Comparison of ENCODE assay signal across 1 cellular context in the genomic region with DNA sequence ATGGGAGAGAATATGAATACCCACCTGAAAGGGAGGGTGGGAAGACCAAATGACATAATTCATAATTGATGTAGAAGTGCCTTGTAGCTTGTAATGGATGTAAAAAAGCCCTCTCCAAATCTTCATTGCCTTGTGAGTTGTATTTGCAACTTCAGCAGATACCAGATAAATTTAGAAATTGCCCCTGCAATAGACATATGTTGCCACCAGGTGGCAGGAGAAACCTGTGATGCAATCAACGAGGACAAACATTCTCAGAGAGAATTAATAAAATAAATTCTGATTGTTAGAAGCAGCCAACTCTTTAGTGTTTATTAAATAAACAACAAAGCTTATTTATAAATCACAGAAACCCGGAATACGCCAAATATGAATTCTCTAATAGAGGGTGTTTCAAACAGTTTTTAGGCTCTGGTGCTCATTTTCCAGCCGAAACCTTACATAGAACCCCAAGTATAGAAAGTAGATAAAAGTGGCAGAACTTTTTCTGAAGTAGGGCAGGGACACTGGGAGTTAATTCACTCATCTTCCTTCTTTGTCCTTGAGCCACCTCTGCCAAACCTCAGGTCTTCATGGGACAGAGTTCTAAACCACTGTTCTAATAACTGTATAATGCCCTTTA.
TF ChIP-seq lines count a peak whose summit lies in the region.

No MANE protein-coding gene starts in this region.

TF ChIP-seq in GM23338, 12 proteins besides CTCF, POLR2A, EP300 and RAD21 (continued from another document):
- TF ChIP-seq, protein P1, sequence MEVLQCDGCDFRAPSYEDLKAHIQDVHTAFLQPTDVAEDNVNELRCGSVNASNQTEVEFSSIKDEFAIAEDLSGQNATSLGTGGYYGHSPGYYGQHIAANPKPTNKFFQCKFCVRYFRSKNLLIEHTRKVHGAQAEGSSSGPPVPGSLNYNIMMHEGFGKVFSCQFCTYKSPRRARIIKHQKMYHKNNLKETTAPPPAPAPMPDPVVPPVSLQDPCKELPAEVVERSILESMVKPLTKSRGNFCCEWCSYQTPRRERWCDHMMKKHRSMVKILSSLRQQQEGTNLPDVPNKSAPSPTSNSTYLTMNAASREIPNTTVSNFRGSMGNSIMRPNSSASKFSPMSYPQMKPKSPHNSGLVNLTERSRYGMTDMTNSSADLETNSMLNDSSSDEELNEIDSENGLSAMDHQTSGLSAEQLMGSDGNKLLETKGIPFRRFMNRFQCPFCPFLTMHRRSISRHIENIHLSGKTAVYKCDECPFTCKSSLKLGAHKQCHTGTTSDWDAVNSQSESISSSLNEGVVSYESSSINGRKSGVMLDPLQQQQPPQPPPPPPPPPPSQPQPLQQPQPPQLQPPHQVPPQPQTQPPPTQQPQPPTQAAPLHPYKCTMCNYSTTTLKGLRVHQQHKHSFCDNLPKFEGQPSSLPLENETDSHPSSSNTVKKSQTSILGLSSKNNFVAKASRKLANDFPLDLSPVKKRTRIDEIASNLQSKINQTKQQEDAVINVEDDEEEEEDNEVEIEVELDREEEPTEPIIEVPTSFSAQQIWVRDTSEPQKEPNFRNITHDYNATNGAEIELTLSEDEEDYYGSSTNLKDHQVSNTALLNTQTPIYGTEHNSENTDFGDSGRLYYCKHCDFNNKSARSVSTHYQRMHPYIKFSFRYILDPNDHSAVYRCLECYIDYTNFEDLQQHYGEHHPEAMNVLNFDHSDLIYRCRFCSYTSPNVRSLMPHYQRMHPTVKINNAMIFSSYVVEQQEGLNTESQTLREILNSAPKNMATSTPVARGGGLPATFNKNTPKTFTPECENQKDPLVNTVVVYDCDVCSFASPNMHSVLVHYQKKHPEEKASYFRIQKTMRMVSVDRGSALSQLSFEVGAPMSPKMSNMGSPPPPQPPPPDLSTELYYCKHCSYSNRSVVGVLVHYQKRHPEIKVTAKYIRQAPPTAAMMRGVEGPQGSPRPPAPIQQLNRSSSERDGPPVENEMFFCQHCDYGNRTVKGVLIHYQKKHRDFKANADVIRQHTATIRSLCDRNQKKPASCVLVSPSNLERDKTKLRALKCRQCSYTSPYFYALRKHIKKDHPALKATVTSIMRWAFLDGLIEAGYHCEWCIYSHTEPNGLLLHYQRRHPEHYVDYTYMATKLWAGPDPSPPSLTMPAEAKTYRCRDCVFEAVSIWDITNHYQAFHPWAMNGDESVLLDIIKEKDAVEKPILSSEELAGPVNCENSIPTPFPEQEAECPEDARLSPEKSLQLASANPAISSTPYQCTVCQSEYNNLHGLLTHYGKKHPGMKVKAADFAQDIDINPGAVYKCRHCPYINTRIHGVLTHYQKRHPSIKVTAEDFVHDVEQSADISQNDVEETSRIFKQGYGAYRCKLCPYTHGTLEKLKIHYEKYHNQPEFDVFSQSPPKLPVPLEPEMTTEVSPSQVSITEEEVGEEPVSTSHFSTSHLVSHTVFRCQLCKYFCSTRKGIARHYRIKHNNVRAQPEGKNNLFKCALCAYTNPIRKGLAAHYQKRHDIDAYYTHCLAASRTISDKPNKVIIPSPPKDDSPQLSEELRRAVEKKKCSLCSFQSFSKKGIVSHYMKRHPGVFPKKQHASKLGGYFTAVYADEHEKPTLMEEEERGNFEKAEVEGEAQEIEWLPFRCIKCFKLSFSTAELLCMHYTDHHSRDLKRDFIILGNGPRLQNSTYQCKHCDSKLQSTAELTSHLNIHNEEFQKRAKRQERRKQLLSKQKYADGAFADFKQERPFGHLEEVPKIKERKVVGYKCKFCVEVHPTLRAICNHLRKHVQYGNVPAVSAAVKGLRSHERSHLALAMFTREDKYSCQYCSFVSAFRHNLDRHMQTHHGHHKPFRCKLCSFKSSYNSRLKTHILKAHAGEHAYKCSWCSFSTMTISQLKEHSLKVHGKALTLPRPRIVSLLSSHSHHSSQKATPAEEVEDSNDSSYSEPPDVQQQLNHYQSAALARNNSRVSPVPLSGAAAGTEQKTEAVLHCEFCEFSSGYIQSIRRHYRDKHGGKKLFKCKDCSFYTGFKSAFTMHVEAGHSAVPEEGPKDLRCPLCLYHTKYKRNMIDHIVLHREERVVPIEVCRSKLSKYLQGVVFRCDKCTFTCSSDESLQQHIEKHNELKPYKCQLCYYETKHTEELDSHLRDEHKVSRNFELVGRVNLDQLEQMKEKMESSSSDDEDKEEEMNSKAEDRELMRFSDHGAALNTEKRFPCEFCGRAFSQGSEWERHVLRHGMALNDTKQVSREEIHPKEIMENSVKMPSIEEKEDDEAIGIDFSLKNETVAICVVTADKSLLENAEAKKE (CRISPR knock-in tag; IDR thresholded peaks at IDR 0.05): no peak
- no peak for TF ChIP-seq EZH2phosphoT487 (IDR thresholded peaks at IDR 0.05; ENCODE audit: unreplicated experiment)
- no peak for TF ChIP-seq ZNF331 (CRISPR knock-in tag; IDR thresholded peaks at IDR 0.05; ENCODE audit: low read depth)
- no peak for TF ChIP-seq JUNB (IDR thresholded peaks at IDR 0.05; ENCODE audit: unreplicated experiment)
- TF ChIP-seq, protein P2, sequence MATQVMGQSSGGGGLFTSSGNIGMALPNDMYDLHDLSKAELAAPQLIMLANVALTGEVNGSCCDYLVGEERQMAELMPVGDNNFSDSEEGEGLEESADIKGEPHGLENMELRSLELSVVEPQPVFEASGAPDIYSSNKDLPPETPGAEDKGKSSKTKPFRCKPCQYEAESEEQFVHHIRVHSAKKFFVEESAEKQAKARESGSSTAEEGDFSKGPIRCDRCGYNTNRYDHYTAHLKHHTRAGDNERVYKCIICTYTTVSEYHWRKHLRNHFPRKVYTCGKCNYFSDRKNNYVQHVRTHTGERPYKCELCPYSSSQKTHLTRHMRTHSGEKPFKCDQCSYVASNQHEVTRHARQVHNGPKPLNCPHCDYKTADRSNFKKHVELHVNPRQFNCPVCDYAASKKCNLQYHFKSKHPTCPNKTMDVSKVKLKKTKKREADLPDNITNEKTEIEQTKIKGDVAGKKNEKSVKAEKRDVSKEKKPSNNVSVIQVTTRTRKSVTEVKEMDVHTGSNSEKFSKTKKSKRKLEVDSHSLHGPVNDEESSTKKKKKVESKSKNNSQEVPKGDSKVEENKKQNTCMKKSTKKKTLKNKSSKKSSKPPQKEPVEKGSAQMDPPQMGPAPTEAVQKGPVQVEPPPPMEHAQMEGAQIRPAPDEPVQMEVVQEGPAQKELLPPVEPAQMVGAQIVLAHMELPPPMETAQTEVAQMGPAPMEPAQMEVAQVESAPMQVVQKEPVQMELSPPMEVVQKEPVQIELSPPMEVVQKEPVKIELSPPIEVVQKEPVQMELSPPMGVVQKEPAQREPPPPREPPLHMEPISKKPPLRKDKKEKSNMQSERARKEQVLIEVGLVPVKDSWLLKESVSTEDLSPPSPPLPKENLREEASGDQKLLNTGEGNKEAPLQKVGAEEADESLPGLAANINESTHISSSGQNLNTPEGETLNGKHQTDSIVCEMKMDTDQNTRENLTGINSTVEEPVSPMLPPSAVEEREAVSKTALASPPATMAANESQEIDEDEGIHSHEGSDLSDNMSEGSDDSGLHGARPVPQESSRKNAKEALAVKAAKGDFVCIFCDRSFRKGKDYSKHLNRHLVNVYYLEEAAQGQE (IDR thresholded peaks at IDR 0.05; ENCODE audit: unreplicated experiment): no peak
- TF ChIP-seq POLR2AphosphoS5 (IDR thresholded peaks at IDR 0.05; ENCODE audit: low read depth): no peak
- no peak for TF ChIP-seq ZNF114 (CRISPR knock-in tag; IDR thresholded peaks at IDR 0.05)
TF ChIP-seq in GM23338: peak in this region for 0.
